ENCODE assay signal across 8 cellular contexts in the genomic region with DNA sequence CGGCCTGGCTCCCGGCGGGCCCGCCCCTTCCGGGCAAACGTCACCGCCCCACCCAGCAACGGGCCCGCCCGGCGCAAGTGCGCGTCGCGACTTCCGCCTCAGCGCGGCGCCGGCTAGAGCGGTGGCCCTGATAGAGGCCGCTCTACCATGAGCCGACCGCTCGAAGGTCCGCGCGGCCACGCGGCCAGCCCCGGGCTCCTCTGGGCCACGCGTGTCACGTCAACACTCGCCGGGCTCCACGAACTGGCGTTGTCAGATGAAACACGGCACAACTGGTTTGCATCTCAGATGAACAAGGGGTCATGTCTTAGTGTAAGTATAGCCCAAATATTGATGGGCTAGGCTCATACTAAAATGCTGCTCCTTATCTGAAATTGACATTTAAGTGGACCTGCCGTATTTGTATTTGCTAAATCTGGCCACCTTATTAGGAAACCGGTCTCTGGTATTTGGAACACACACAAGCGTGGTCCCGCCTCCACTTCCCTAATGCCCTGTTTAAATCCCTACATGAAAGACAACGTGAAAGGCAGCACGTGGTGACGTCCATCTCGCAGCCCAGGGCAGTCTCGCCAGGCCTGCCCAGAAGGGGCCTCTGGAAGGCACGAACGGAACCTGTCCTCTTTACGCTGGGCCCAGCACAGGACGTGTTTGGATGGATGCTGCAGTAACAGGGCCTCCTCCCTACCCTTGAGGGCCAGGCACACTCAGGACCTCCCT. TPM values are rescaled to one million over a fixed set of nuclear protein-coding genes. Genes with fewer than 3 reads are reported as not detected.
DNase-seq lines count a peak whose midpoint lies in the region; ATAC-seq and TF ChIP-seq lines count a peak whose summit lies in the region.

A gene (minus strand): TSS at position 31 of the 720 bp plus-strand sequence.

- H3K4me3 Mint-ChIP-seq in CD8-positive, alpha-beta memory T cell, result peak within 1 kb of the TSS; percentile 90 to 96 (median 92)
- peak within 1 kb of the TSS; percentile 78 to 94 (median 91) for H3K4me3 Mint-ChIP-seq in naive thymus-derived CD8-positive, alpha-beta T cell

- H2AFZ ChIP-seq in fibroblast of lung (ENCODE audit: low read length), result peak within 1 kb of the TSS; percentile 8

- H3K4me2 ChIP-seq in fibroblast of lung (ENCODE audit: extremely low read depth, insufficient read depth, low read length), result peak within 1 kb of the TSS; percentile 95

- H3K27me3 Mint-ChIP-seq in CD8-positive, alpha-beta memory T cell, result no peaks in the 10 kb centered on the region
- H3K27me3 Mint-ChIP-seq in naive thymus-derived CD8-positive, alpha-beta T cell, result no peaks in the 10 kb centered on the region

- in situ Hi-C loops in Panc1 (cut with HindIII; ENCODE audit: low pct_unique_long_range_greater_than_20kb, low sequenced_read_pairs), result no loop called here

- peaks cover 0 to 12% (median 0%) of the 10 kb centered on the region in 3 donors for H3K36me3 Mint-ChIP-seq in CD8-positive, alpha-beta memory T cell
- no peaks in the 10 kb centered on the region for H3K36me3 Mint-ChIP-seq in naive thymus-derived CD8-positive, alpha-beta T cell

- peak within 1 kb of the TSS; percentile 98 for H3K4me3 ChIP-seq in CD8-positive, alpha-beta memory T cell (ENCODE audit: low read length)
- H3K4me3 ChIP-seq in HUES48 (ENCODE audit: low read depth, low read length) (peak within 1 kb of the TSS; percentile 95), Panc1 (ENCODE audit: low read depth in 2 of 2, low read length in 2 of 2) (peak within 1 kb of the TSS; percentile 85 to 94), fibroblast of lung (replicated peaks in 1 of 4; ENCODE audit: control extremely low read depth in 1 of 4, insufficient read depth in 1 of 4, low read depth in 3 of 4, low read length in 4 of 4) (peak within 1 kb of the TSS; percentile 63 to 88 (median 80))

- no peaks in the 10 kb centered on the region for H3K36me3 ChIP-seq in CD8-positive, alpha-beta memory T cell (ENCODE audit: insufficient read depth, low read length)
- peaks cover 6% of the 10 kb centered on the region for H3K36me3 ChIP-seq in HUES48 (ENCODE audit: control insufficient read depth, insufficient read depth, low read length)
- no peaks in the 10 kb centered on the region; the same call in 1 of the 2 replicates for H3K36me3 ChIP-seq in Panc1 (ENCODE audit: control insufficient read depth, insufficient read depth, low read length)
- H3K36me3 ChIP-seq in fibroblast of lung (ENCODE audit: control insufficient read depth, insufficient read depth, low read length), result peaks cover 3% of the 10 kb centered on the region

- CTCF ChIA-PET in CD8-positive, alpha-beta memory T cell (lab: Charles Lee), result no interaction called here
- CTCF ChIA-PET in Panc1 (lab: Charles Lee), result no interaction called here

- intact Hi-C loops in Panc1 (cut with micrococcal nuclease; ENCODE audit: unreplicated experiment), result no loop called here

- H3K27ac Mint-ChIP-seq in CD8-positive, alpha-beta memory T cell, result peak within 1 kb of the TSS; percentile 95 to 100 (median 98)
- H3K27ac Mint-ChIP-seq in naive thymus-derived CD8-positive, alpha-beta T cell, result peak within 1 kb of the TSS; percentile 75 to 98 (median 98)

- DNase-seq in CD8-positive, alpha-beta memory T cell, result peak; percentile 73 to 85 (median 76)
- DNase-seq in Panc1 (ENCODE audit: low read depth, low spot score) (no peak), fibroblast of lung (ENCODE audit: low read depth in 2 of 2) (peak; percentile 85 to 88)
- peak; percentile 50 to 76 for DNase-seq in activated T-helper 1 cell treated with anti-CD3 and anti-CD28 coated beads, Interleukin-2, amount 50 U/mL, for 16 hours (ENCODE audit: low read depth in 1 of 2, low spot score in 1 of 2)
- peak; percentile 59 to 89 (median 78) for DNase-seq in naive thymus-derived CD8-positive, alpha-beta T cell
- DNase-seq in stimulated activated naive CD4-positive, alpha-beta T cell treated with Interleukin-2 at 50 U/mL for 16 hours (lab: John Stamatoyannopoulos, UW), result peak; percentile 70

- H3K9me3 ChIP-seq in CD8-positive, alpha-beta memory T cell (ENCODE audit: low read length), result no peaks in the 10 kb centered on the region
- H3K9me3 ChIP-seq in HUES48 (ENCODE audit: control insufficient read depth, insufficient read depth, low read length) (no peaks in the 10 kb centered on the region), Panc1 (ENCODE audit: control insufficient read depth, insufficient read depth, low read depth, low read length) (no peaks in the 10 kb centered on the region), fibroblast of lung (ENCODE audit: control insufficient read depth, insufficient read depth, low read depth, low read length) (no peaks in the 10 kb centered on the region)

- H3K27me3 ChIP-seq in CD8-positive, alpha-beta memory T cell (ENCODE audit: insufficient read depth, low read length, poor library complexity, severe bottlenecking), result no peaks in the 10 kb centered on the region
- H3K27me3 ChIP-seq in HUES48 (ENCODE audit: control insufficient read depth, insufficient read depth, low read length), result no peaks in the 10 kb centered on the region
- H3K27me3 ChIP-seq in Panc1 (ENCODE audit: control insufficient read depth, insufficient read depth, low read length), result no peaks in the 10 kb centered on the region
- no peaks in the 10 kb centered on the region for H3K27me3 ChIP-seq in fibroblast of lung (ENCODE audit: control insufficient read depth, insufficient read depth, low read length)

- TF ChIP-seq CTCF in Panc1 (IDR thresholded peaks at IDR 0.05) (no peak), fibroblast of lung (conservative IDR thresholded peaks at IDR 0.05 in 1 of 2, IDR thresholded peaks at IDR 0.05 in 1 of 2; ENCODE audit: low read depth in 1 of 2, low read length in 2 of 2) (no peak)

- POLR2A ChIA-PET in CD8-positive, alpha-beta memory T cell (lab: Charles Lee), result no interaction called here
- POLR2A ChIA-PET in Panc1 (lab: Charles Lee), result no interaction called here
- POLR2A ChIA-PET in naive thymus-derived CD8-positive, alpha-beta T cell (lab: Charles Lee), result interaction anchor here (1.0 to 2.7 kb wide), 8 partner anchors 9 to 145 kb away, joined by 3 to 21 read pairs (median 6); a partner anchor contains a TSS

- TSS peak; percentile 99 for BruUV-seq in Panc1 (replicated peaks; lab: Mats Ljungman, UMichigan)

- H3K27ac ChIP-seq in CD8-positive, alpha-beta memory T cell (ENCODE audit: low read depth, low read length), result peak within 1 kb of the TSS; percentile 95
- H3K27ac ChIP-seq in HUES48 (ENCODE audit: low read depth, low read length), result peak within 1 kb of the TSS; percentile 90
- H3K27ac ChIP-seq in Panc1 (ENCODE audit: low read length), result peak within 1 kb of the TSS; percentile 100
- peak within 1 kb of the TSS; percentile 86 for H3K27ac ChIP-seq in fibroblast of lung (ENCODE audit: insufficient read depth, low read length)

- peaks cover 34% of the 10 kb centered on the region for H3K4me1 ChIP-seq in CD8-positive, alpha-beta memory T cell (ENCODE audit: insufficient read depth, low read length)
- H3K4me1 ChIP-seq in HUES48 (ENCODE audit: control insufficient read depth, insufficient read depth, low read length), result peaks cover 20% of the 10 kb centered on the region
- H3K4me1 ChIP-seq in Panc1 (ENCODE audit: control insufficient read depth, insufficient read depth, low read length), result peaks cover 36% of the 10 kb centered on the region
- peaks cover 16% of the 10 kb centered on the region for H3K4me1 ChIP-seq in fibroblast of lung (ENCODE audit: control insufficient read depth, extremely low read depth, insufficient read depth, low read length)

- H3K79me2 ChIP-seq in fibroblast of lung (ENCODE audit: control insufficient read depth, insufficient read depth, low read length), result peaks cover 49% of the 10 kb centered on the region

- H3K9ac ChIP-seq in HUES48 (ENCODE audit: low read depth, low read length) (peak within 1 kb of the TSS; percentile 88), fibroblast of lung (ENCODE audit: insufficient read depth, low read length) (peak within 1 kb of the TSS; percentile 97)

- ATAC-seq in GM19467 (IDR thresholded peaks at IDR 0.05; ENCODE audit: unreplicated experiment) (peak; percentile 78), Panc1 (peak; percentile 94)
- peak; percentile 88 to 92 for ATAC-seq in naive thymus-derived CD8-positive, alpha-beta T cell

- H4K20me1 ChIP-seq in fibroblast of lung (ENCODE audit: control insufficient read depth, extremely low read depth, insufficient read depth, low read length), result no peaks in the 10 kb centered on the region

- no peaks in the 10 kb centered on the region for H3K9me3 Mint-ChIP-seq in CD8-positive, alpha-beta memory T cell
- no peaks in the 10 kb centered on the region for H3K9me3 Mint-ChIP-seq in naive thymus-derived CD8-positive, alpha-beta T cell

- peaks cover 28 to 46% (median 30%) of the 10 kb centered on the region in 3 donors for H3K4me1 Mint-ChIP-seq in CD8-positive, alpha-beta memory T cell
- H3K4me1 Mint-ChIP-seq in naive thymus-derived CD8-positive, alpha-beta T cell, result peaks cover 24 to 47% (median 41%) of the 10 kb centered on the region in 4 donors

RNA-seq across cellular contexts. Expression of the gene that starts here (rescaled TPM):
- total RNA-seq in CD8-positive, alpha-beta memory T cell, result 10 to 100 TPM; 91.8 to 96.6 TPM
- polyA plus RNA-seq in CD8-positive, alpha-beta memory T cell, result 11.3 TPM
- total RNA-seq in Panc1 (2021; ENCODE audit: unreplicated experiment), result 85.7 TPM
- 64.6 TPM for polyA plus RNA-seq in Panc1 (2012; ENCODE audit: insufficient read length)
- 10.8 and 18.8 TPM in 2 replicates for total RNA-seq in fibroblast of lung
- polyA plus RNA-seq in fibroblast of lung, result 11.6 and 18.7 TPM in 2 replicates
- 19.6 and 29.9 TPM in 2 replicates for polyA plus RNA-seq in fibroblast of lung (2012)
- 14.7 and 15.9 TPM in 2 replicates for polyA minus RNA-seq in fibroblast of lung (ENCODE audit: low replicate concordance)
- total RNA-seq in naive thymus-derived CD8-positive, alpha-beta T cell, result 10 to 100 TPM; 58.6 to 66.2 TPM
- 1 to 10 TPM; 3.4 to 10.0 (median 3.6) TPM for polyA plus RNA-seq in naive thymus-derived CD8-positive, alpha-beta T cell
